In the genomic region with DNA sequence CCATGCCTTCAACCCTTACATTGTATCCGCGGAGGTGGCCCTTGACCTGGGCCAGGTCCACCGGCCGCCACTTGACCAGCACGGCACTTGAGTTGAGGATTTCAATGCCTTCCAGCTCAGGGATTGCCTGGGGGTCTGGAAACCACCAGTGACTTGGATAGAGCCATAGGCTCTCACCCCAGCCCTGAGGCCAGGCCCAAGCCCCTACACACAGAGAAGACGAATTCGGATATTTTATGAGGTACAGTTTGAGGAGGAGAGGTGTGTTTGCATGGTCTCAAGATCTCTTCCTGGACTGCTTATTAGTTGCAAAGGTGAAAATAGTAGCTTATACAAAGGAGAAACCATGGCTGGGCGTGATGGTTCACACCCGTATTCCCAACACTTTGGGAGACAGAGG, we compare ENCODE assay signal across 19 cellular contexts. TPM values are rescaled to one million over a fixed set of nuclear protein-coding genes. Genes with fewer than 3 reads are reported as not detected.
DNase-seq lines count a peak whose midpoint lies in the region; ATAC-seq and TF ChIP-seq lines count a peak whose summit lies in the region.
"Had no signal": no experiment of that assay in that cellular context is flagged by ENCODE, and none has a peak within 500 bp of the region (broad histone marks: within the 10 kb centered on the region; RNA-seq: fewer than 3 reads in every experiment).

No MANE protein-coding gene starts in this region.

- H2AFZ ChIP-seq in osteoblast (ENCODE audit: low read length): no peak overlapping the region

- no peaks in the 10 kb centered on the region for H3K79me2 ChIP-seq in osteoblast (ENCODE audit: insufficient read depth, low read length)

- no peaks in the 10 kb centered on the region for H3K9me3 Mint-ChIP-seq in stimulated activated effector memory CD8-positive, alpha-beta T cell treated with anti-CD3 and anti-CD28 coated beads, Interleukin-12 subunit alpha, Interleukin-12 subunit beta, amount 100 ng/mL, for 72 hours
- H3K9me3 Mint-ChIP-seq: CD4-positive, alpha-beta memory T cell had no signal

- peak; percentile 15 for DNase-seq in activated T-cell treated with anti-CD3 and anti-CD28 coated beads, Interleukin-2, amount 50 U/mL, for 1 hour
- DNase-seq in activated T-cell treated with anti-CD3 and anti-CD28 coated beads for 4 hours (no peak), hepatic stellate cell (ENCODE audit: low spot score) (peak; percentile 2), osteoblast (ENCODE audit: insufficient read length, low spot score, missing footprints) (peak; percentile 63), dedifferentiated amniotic fluid mesenchymal stem cell (ENCODE audit: extremely low spot score) (no peak), Peyer's patch (no peak)
- DNase-seq in stimulated activated effector memory CD8-positive, alpha-beta T cell treated with anti-CD3 and anti-CD28 coated beads, Interleukin-12 subunit alpha, Interleukin-12 subunit beta, amount 100 ng/mL, for 72 hours (ENCODE audit: low spot score in 2 of 2): no peak
- DNase-seq: AML-193; CD4-positive, alpha-beta memory T cell; DMS153; DMS79; GDM1 had no signal

- H3K36me3 ChIP-seq in osteoblast (ENCODE audit: insufficient read depth, low read length) (no peaks in the 10 kb centered on the region), Peyer's patch (no peaks in the 10 kb centered on the region)

- no peaks in the 10 kb centered on the region for H3K9me3 ChIP-seq in osteoblast (ENCODE audit: low read depth, low read length)
- H3K9me3 ChIP-seq in Peyer's patch: no peaks in the 10 kb centered on the region
- H3K9me3 ChIP-seq: A549 had no signal

- H3K27ac Mint-ChIP-seq in stimulated activated effector memory CD8-positive, alpha-beta T cell treated with anti-CD3 and anti-CD28 coated beads, Interleukin-12 subunit alpha, Interleukin-12 subunit beta, amount 100 ng/mL, for 72 hours: no peak overlapping the region
- H3K27ac Mint-ChIP-seq: CD4-positive, alpha-beta memory T cell; H9 had no signal

- no peaks in the 10 kb centered on the region for H3K4me1 Mint-ChIP-seq in stimulated activated effector memory CD8-positive, alpha-beta T cell treated with anti-CD3 and anti-CD28 coated beads, Interleukin-12 subunit alpha, Interleukin-12 subunit beta, amount 100 ng/mL, for 72 hours
- H3K4me1 Mint-ChIP-seq: CD4-positive, alpha-beta memory T cell had no signal

- no peak overlapping the region for H3K4me2 ChIP-seq in osteoblast (ENCODE audit: insufficient read depth, low read length)
- H3K4me2 ChIP-seq: A549 had no signal

- H3K27me3 ChIP-seq in osteoblast (ENCODE audit: insufficient read depth, low read length): peaks cover 6% of the 10 kb centered on the region
- no peaks in the 10 kb centered on the region for H3K27me3 ChIP-seq in Peyer's patch

- H3K4me3 Mint-ChIP-seq in stimulated activated effector memory CD8-positive, alpha-beta T cell treated with anti-CD3 and anti-CD28 coated beads, Interleukin-12 subunit alpha, Interleukin-12 subunit beta, amount 100 ng/mL, for 72 hours: no peak overlapping the region
- H3K4me3 Mint-ChIP-seq: CD4-positive, alpha-beta memory T cell; H9 had no signal

- ATAC-seq in stimulated activated effector memory CD8-positive, alpha-beta T cell treated with anti-CD3 and anti-CD28 coated beads, Interleukin-12 subunit alpha, Interleukin-12 subunit beta, amount 100 ng/mL, for 72 hours: no peak
- ATAC-seq: A549, HepG2 had no signal

- no peaks in the 10 kb centered on the region for H4K20me1 ChIP-seq in osteoblast (ENCODE audit: insufficient read depth, low read length)

- TF ChIP-seq CTCF in osteoblast (IDR thresholded peaks at IDR 0.05; ENCODE audit: extremely low read depth, low read depth, low read length): no peak
- no peak for TF ChIP-seq CTCF in Peyer's patch (IDR thresholded peaks at IDR 0.05)

- H3K4me1 ChIP-seq in osteoblast (ENCODE audit: insufficient read depth, low read length) (no peaks in the 10 kb centered on the region), Peyer's patch (no peaks in the 10 kb centered on the region)
- H3K4me1 ChIP-seq: A549 had no signal

- no peaks in the 10 kb centered on the region for H3K36me3 Mint-ChIP-seq in stimulated activated effector memory CD8-positive, alpha-beta T cell treated with anti-CD3 and anti-CD28 coated beads, Interleukin-12 subunit alpha, Interleukin-12 subunit beta, amount 100 ng/mL, for 72 hours
- H3K36me3 Mint-ChIP-seq: CD4-positive, alpha-beta memory T cell had no signal

- H3K27ac ChIP-seq in osteoblast (ENCODE audit: low read depth, low read length): no peak overlapping the region
- no peak overlapping the region for H3K27ac ChIP-seq in Peyer's patch
- H3K27ac ChIP-seq: 22Rv1, A549, C4-2B had no signal

- TF ChIP-seq POLR2A in Peyer's patch (IDR thresholded peaks at IDR 0.05): no peak

- H3K4me3 ChIP-seq in osteoblast (ENCODE audit: insufficient read depth, low read length) (no peak overlapping the region), Peyer's patch (no peak overlapping the region)
- H3K4me3 ChIP-seq: A549 had no signal

RNA-seq across cellular contexts. Expression of a gene that starts 20.3 kb away (rescaled TPM):
- under 0.01 TPM in 2 replicates for total RNA-seq in osteoblast
- 1 to 10 TPM; 1.8 to 7.4 (median 4.6) TPM for total RNA-seq in Peyer's patch

RNA-seq across cellular contexts. Expression of a gene that starts 35.3 kb away (rescaled TPM):
- under 0.01 TPM in 2 replicates for total RNA-seq in osteoblast
- total RNA-seq in Peyer's patch: 1 to 10 TPM; 1.2 to 8.3 (median 2.4) TPM
- total RNA-seq: HepG2 had no signal

RNA-seq across cellular contexts. Expression of a gene that starts 38.8 kb away (rescaled TPM):
- total RNA-seq in osteoblast (not detected in 2 replicates), Peyer's patch (1 to 10 TPM in 2 of 4 donors, under 1 TPM in 2; 0.53 to 5.0 (median 1.1) TPM)
- total RNA-seq: CD4-positive, alpha-beta memory T cell; Daoy; H1; H9; HepG2 had no signal

Comparison
In these comparisons a context has a peak if more than half of its experiments do, and no peak if none do; other contexts are left out.
1. DNase-seq: peak in activated T-cell treated with anti-CD3 and anti-CD28 coated beads, Interleukin-2, amount 50 U/mL, for 1 hour (single experiment), hepatic stellate cell (single experiment) and osteoblast (single experiment); none in activated T-cell treated with anti-CD3 and anti-CD28 coated beads for 4 hours (single experiment), stimulated activated effector memory CD8-positive, alpha-beta T cell treated with anti-CD3 and anti-CD28 coated beads, Interleukin-12 subunit alpha, Interleukin-12 subunit beta, amount 100 ng/mL, for 72 hours (0 of 2), dedifferentiated amniotic fluid mesenchymal stem cell (single experiment) and Peyer's patch (0 of 3).